Comparison of ENCODE assay signal across 12 cellular contexts in the genomic region with DNA sequence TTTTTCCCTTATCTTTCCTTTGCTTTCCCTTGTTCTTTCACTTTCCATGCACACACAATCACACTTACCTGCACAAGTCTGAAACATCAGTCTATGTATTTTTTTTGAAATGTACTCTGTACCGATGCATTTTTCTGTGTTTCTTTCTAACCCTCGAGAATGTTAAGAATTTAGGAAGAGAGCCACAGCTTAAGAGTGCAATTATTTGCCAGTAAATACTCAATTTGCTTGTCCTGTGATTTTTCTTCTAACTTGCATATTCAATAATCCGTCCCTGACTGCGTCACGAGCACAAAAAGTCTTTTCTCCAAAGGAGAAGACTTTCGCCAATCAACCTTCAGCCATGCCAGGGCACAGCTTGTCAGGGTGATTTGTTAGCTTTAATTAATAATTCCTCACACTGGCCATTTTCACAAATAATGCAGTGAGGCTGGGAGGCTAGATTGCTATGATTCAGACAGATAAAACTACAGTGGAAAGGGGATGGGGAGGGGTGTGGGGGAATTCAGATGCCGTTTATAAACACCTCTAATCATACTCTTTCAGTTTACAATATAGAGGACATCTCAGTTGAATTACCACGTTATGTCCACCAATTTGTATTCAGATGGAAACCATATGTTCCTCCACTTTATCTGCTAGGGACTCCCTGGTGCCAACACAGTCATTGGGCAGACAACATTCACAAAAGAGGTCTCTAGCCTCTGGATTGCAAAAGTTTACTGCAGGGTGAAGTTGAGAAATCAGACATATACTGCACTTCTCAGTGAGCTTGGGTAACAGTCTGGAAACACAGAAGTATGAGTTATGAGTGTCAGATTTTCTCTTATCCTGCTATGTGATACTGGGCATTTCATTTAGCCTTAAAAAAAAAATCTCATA.
A peak's percentile ranks its signal among the peaks of the same experiment; 100 is the strongest.
DNase-seq lines count a peak whose midpoint lies in the region; ATAC-seq, FAIRE-seq and TF ChIP-seq lines count a peak whose summit lies in the region.
"Had no signal": no experiment of that assay in that cellular context is flagged by ENCODE, and none has a peak within 500 bp of the region (broad histone marks: within the 10 kb centered on the region; RNA-seq: fewer than 3 reads in every experiment).

No MANE protein-coding gene starts in this region.

- no peaks in the 10 kb centered on the region for H3K36me3 ChIP-seq in kidney epithelial cell (ENCODE audit: control insufficient read depth, insufficient read depth, low read length)
- H3K36me3 ChIP-seq: cardiac muscle cell had no signal

- peak overlapping the region; percentile 17 for H3K4me3 ChIP-seq in kidney epithelial cell (ENCODE audit: low read depth, low read length)
- H3K4me3 ChIP-seq: cardiac muscle cell had no signal

- FAIRE-seq in GM19239 (lab: Jason Lieb, UNC) = peak; percentile 33
- no peak for FAIRE-seq in RCC 7860 (lab: Jason Lieb, UNC)
- FAIRE-seq: TTC549 had no signal

- no peaks in the 10 kb centered on the region for H3K27me3 ChIP-seq in kidney epithelial cell (ENCODE audit: control insufficient read depth, insufficient read depth, low read length)
- H3K27me3 ChIP-seq: cardiac muscle cell had no signal

- no peak for TF ChIP-seq CTCF in kidney epithelial cell (IDR thresholded peaks at IDR 0.05; ENCODE audit: insufficient read depth, low read length, poor library complexity, severe bottlenecking)

- no peak for ATAC-seq in GM21619 (IDR thresholded peaks at IDR 0.05; ENCODE audit: unreplicated experiment)
- no peak for ATAC-seq in GM21786 (IDR thresholded peaks at IDR 0.05; ENCODE audit: unreplicated experiment)
- no peak for ATAC-seq in GM19035 (IDR thresholded peaks at IDR 0.05; ENCODE audit: unreplicated experiment)

- DNase-seq in GM19239 (ENCODE audit: insufficient read length, low spot score) (no peak), astrocyte of the hippocampus (ENCODE audit: low read depth, low spot score) (peak; percentile 68), kidney epithelial cell (ENCODE audit: low read depth) (no peak), stromal cell of bone marrow (ENCODE audit: low read depth) (peak; percentile 66), RCC 7860 (ENCODE audit: low spot score) (no peak)
- DNase-seq: MV-4-11; stimulated activated naive CD4-positive, alpha-beta T cell treated with Interleukin-2 at 50 U/mL for 16 hours had no signal

Comparison
In these comparisons a context has a peak if more than half of its experiments do, and no peak if none do; other contexts are left out.
1. DNase-seq: peak in astrocyte of the hippocampus (single experiment) and stromal cell of bone marrow (single experiment); none in GM19239 (single experiment), kidney epithelial cell (single experiment) and RCC 7860 (single experiment).